14 cellular contexts compared by ENCODE assay signal in genomic region chr2:133843551-133843950, GRCh38.
DNase-seq lines count a peak whose midpoint lies in the region; ATAC-seq and TF ChIP-seq lines count a peak whose summit lies in the region.
"Had no signal": no experiment of that assay in that cellular context is flagged by ENCODE, and none has a peak within 500 bp of the region (broad histone marks: within the 10 kb centered on the region; RNA-seq: fewer than 3 reads in every experiment).

No MANE protein-coding gene starts in this region.

- no peak overlapping the region for H3K4me3 Mint-ChIP-seq in activated T-helper 1 cell treated with anti-CD3 and anti-CD28 coated beads, Interleukin-12 subunit alpha, Interleukin-12 subunit beta, Interleukin-2, Interleukin-4 antibody, amounts not matched to agents 30 ng/mL and 10 ng/mL and 1 ng/mL, durations not matched to agents 14 hours and 24 hours and 36 hours
- H3K4me3 Mint-ChIP-seq: T-cell had no signal

- no peaks in the 10 kb centered on the region for H3K9me3 ChIP-seq in SJSA1 (replicated peaks)
- no peaks in the 10 kb centered on the region for H3K9me3 ChIP-seq in vagina

- peaks cover 39% of the 10 kb centered on the region for H3K4me1 ChIP-seq in SJSA1 (replicated peaks)
- H3K4me1 ChIP-seq in vagina: no peaks in the 10 kb centered on the region

- TF ChIP-seq POLR2A in vagina (IDR thresholded peaks at IDR 0.05): no peak

- no peaks in the 10 kb centered on the region for H3K9me3 Mint-ChIP-seq in activated T-helper 1 cell treated with anti-CD3 and anti-CD28 coated beads, Interleukin-12 subunit alpha, Interleukin-12 subunit beta, Interleukin-2, Interleukin-4 antibody, amounts not matched to agents 30 ng/mL and 10 ng/mL and 1 ng/mL, durations not matched to agents 14 hours and 24 hours and 36 hours
- H3K9me3 Mint-ChIP-seq: T-cell had no signal

- DNase-seq in NCI-H1694 treated with DMSO at 0.1 percent for 48 hours (lab: John Stamatoyannopoulos, UW) (peak; percentile 30), NCI-H1694 (lab: John Stamatoyannopoulos, UW) (no peak), SJSA1 (ENCODE audit: low read depth in 1 of 2, low spot score in 2 of 2) (peak in 1 of 2 experiments; percentile 21), epithelial cell of prostate (ENCODE audit: low read depth, low spot score) (no peak), retina (peak; percentile 30), vagina (ENCODE audit: extremely low spot score in 2 of 2) (no peak)
- DNase-seq in activated T-helper 1 cell treated with anti-CD3 and anti-CD28 coated beads, Interleukin-12 subunit alpha, Interleukin-12 subunit beta, Interleukin-2, Interleukin-4 antibody, amounts not matched to agents 30 ng/mL and 10 ng/mL and 1 ng/mL, durations not matched to agents 14 hours and 24 hours and 36 hours (ENCODE audit: low spot score): no peak

- TF ChIP-seq CTCF in vagina (IDR thresholded peaks at IDR 0.05): no peak

- H3K27me3 Mint-ChIP-seq in activated T-helper 1 cell treated with anti-CD3 and anti-CD28 coated beads, Interleukin-12 subunit alpha, Interleukin-12 subunit beta, Interleukin-2, Interleukin-4 antibody, amounts not matched to agents 30 ng/mL and 10 ng/mL and 1 ng/mL, durations not matched to agents 14 hours and 24 hours and 36 hours (ENCODE audit: insufficient read depth): peaks cover 11% of the 10 kb centered on the region

- H3K27ac ChIP-seq in SJSA1: peak overlapping the region; percentile 88
- peak overlapping the region; percentile 89 for H3K27ac ChIP-seq in epithelial cell of prostate
- no peak overlapping the region for H3K27ac ChIP-seq in vagina
- H3K27ac ChIP-seq: 22Rv1, C4-2B, GM23248, HL-60 had no signal

- H3K27me3 ChIP-seq in SJSA1 (replicated peaks): no peaks in the 10 kb centered on the region
- H3K27me3 ChIP-seq in vagina: no peaks in the 10 kb centered on the region

- no peaks in the 10 kb centered on the region for H3K4me1 Mint-ChIP-seq in activated T-helper 1 cell treated with anti-CD3 and anti-CD28 coated beads, Interleukin-12 subunit alpha, Interleukin-12 subunit beta, Interleukin-2, Interleukin-4 antibody, amounts not matched to agents 30 ng/mL and 10 ng/mL and 1 ng/mL, durations not matched to agents 14 hours and 24 hours and 36 hours (ENCODE audit: low read depth)

- no peaks in the 10 kb centered on the region for H3K36me3 Mint-ChIP-seq in activated T-helper 1 cell treated with anti-CD3 and anti-CD28 coated beads, Interleukin-12 subunit alpha, Interleukin-12 subunit beta, Interleukin-2, Interleukin-4 antibody, amounts not matched to agents 30 ng/mL and 10 ng/mL and 1 ng/mL, durations not matched to agents 14 hours and 24 hours and 36 hours (ENCODE audit: low read depth)
- H3K36me3 Mint-ChIP-seq: T-cell had no signal

- no peak overlapping the region for H3K4me3 ChIP-seq in SJSA1
- no peak overlapping the region for H3K4me3 ChIP-seq in vagina
- H3K4me3 ChIP-seq: GM12878, GM23248 had no signal

- ATAC-seq in GM21786 (IDR thresholded peaks at IDR 0.05; ENCODE audit: unreplicated experiment): no peak

- H3K36me3 ChIP-seq in SJSA1: no peaks in the 10 kb centered on the region
- H3K36me3 ChIP-seq in vagina: no peaks in the 10 kb centered on the region

- H3K27ac Mint-ChIP-seq in activated T-helper 1 cell treated with anti-CD3 and anti-CD28 coated beads, Interleukin-12 subunit alpha, Interleukin-12 subunit beta, Interleukin-2, Interleukin-4 antibody, amounts not matched to agents 30 ng/mL and 10 ng/mL and 1 ng/mL, durations not matched to agents 14 hours and 24 hours and 36 hours: no peak overlapping the region
- H3K27ac Mint-ChIP-seq: T-cell had no signal

- intact Hi-C loops in activated T-helper 1 cell treated with anti-CD3 and anti-CD28 coated beads, Interleukin-12 subunit alpha, Interleukin-12 subunit beta, Interleukin-2, Interleukin-4 antibody, amounts not matched to agents 30 ng/mL and 10 ng/mL and 1 ng/mL, durations not matched to agents 14 hours and 24 hours and 36 hours (cut with micrococcal nuclease): loop anchor here (5.0 kb wide), 1 partner anchor 1576 kb away; no protein-coding TSS in a partner anchor
- intact Hi-C loops in vagina (cut with DNase I): no loop called here

Comparison
In these comparisons a context has a peak if more than half of its experiments do, and no peak if none do; other contexts are left out.
1. DNase-seq: peak in NCI-H1694 treated with DMSO at 0.1 percent for 48 hours (single experiment) and retina (single experiment); none in NCI-H1694 (single experiment), epithelial cell of prostate (single experiment), activated T-helper 1 cell treated with anti-CD3 and anti-CD28 coated beads, Interleukin-12 subunit alpha, Interleukin-12 subunit beta, Interleukin-2, Interleukin-4 antibody, amounts not matched to agents 30 ng/mL and 10 ng/mL and 1 ng/mL, durations not matched to agents 14 hours and 24 hours and 36 hours (single experiment) and vagina (0 of 2).